ENCODE assay signal across 8 cellular contexts in the genomic region with DNA sequence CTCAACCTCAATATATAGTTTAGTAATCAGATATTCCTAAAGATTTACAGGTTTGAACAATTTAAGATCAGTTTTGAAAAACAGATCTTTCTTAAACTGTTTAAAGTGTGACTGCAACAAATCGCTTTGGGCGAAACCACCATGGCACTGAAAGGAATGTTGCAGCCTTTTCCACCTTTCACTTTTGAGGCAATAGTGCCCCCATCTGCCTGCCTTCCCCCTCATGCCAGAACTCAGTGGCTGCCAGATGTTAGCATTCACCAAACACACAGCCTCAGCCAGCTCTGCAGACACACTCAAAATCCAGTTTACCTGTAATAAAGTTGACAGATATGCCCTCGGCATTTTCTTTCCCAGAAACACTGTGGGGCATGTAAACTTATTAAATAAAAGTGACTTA. TPM values are rescaled to one million over a fixed set of nuclear protein-coding genes. Genes with fewer than 3 reads are reported as not detected.
DNase-seq lines count a peak whose midpoint lies in the region; ATAC-seq and TF ChIP-seq lines count a peak whose summit lies in the region.

No MANE protein-coding gene starts in this region.

- no peak for ATAC-seq in RWPE2 (ENCODE audit: low read depth)
- ATAC-seq in thoracic aorta (ENCODE audit: insufficient number of reproducible peaks, low FRiP score, low read depth): no peak

- H3K27me3 ChIP-seq in RWPE2 (ENCODE audit: insufficient read depth, poor library complexity, severe bottlenecking) (no peaks in the 10 kb centered on the region), thoracic aorta (replicated peaks; ENCODE audit: insufficient read depth) (no peaks in the 10 kb centered on the region)

- TF ChIP-seq CTCF in RWPE2 (IDR thresholded peaks at IDR 0.05; ENCODE audit: poor library complexity, severe bottlenecking) (peak; percentile 74), thoracic aorta (IDR thresholded peaks at IDR 0.05) (peak; percentile 30)

- DNase-seq in stimulated activated naive CD4-positive, alpha-beta T cell (lab: John Stamatoyannopoulos, UW): peak in 4 of 6 experiments; percentile 8 to 27 (median 21)
- no peak for DNase-seq in stimulated activated naive CD4-positive, alpha-beta T cell treated with Interleukin-2 at 50 U/mL for 16 hours (lab: John Stamatoyannopoulos, UW)
- DNase-seq in RWPE2 (ENCODE audit: low spot score) (no peak), head of caudate nucleus (peak in 39 of 42 donors; percentile 37 to 86 (median 62)), thoracic aorta (ENCODE audit: low spot score) (no peak), amniotic stem cell (lab: John Stamatoyannopoulos, UW) (no peak), NCI-H2081 (lab: John Stamatoyannopoulos, UW) (no peak), cerebellum (ENCODE audit: low spot score) (no peak)

- H3K9me3 ChIP-seq in RWPE2 (ENCODE audit: severe bottlenecking) (no peaks in the 10 kb centered on the region), thoracic aorta (no peaks in the 10 kb centered on the region)

- no peaks in the 10 kb centered on the region for H3K4me1 ChIP-seq in RWPE2 (ENCODE audit: insufficient read depth, poor library complexity, severe bottlenecking)
- H3K4me1 ChIP-seq in thoracic aorta (ENCODE audit: control insufficient read depth in 1 of 2, low read depth in 2 of 2): peaks cover 8 to 20% of the 10 kb centered on the region in 2 donors

- H3K27ac ChIP-seq in RWPE2 (ENCODE audit: poor library complexity, severe bottlenecking): no peak overlapping the region
- no peak overlapping the region for H3K27ac ChIP-seq in thoracic aorta

- intact Hi-C loops in head of caudate nucleus (cut with DNase I): loop anchor here (10.0 kb wide), 3 partner anchors 165 to 475 kb away; partner anchors contain the start of genes LRRC28 and MEF2A

- H3K4me3 ChIP-seq in RWPE2 (ENCODE audit: severe bottlenecking) (no peak overlapping the region), thoracic aorta (no peak overlapping the region)

- H3K36me3 ChIP-seq in RWPE2 (ENCODE audit: low read depth): peaks cover 14% of the 10 kb centered on the region
- H3K36me3 ChIP-seq in thoracic aorta: no peaks in the 10 kb centered on the region

RNA-seq across cellular contexts. Expression of gene LYSMD4, which starts 3.3 kb away (rescaled TPM):
- total RNA-seq in thoracic aorta (1 to 10 TPM; 6.8 to 9.7 TPM), cerebellum (16.7 TPM)

Comparison
In these comparisons a context has a peak if more than half of its experiments do, and no peak if none do; other contexts are left out.
1. DNase-seq: peak in stimulated activated naive CD4-positive, alpha-beta T cell (4 of 6) and head of caudate nucleus (39 of 42); none in stimulated activated naive CD4-positive, alpha-beta T cell treated with Interleukin-2 at 50 U/mL for 16 hours (single experiment), RWPE2 (single experiment), thoracic aorta (single experiment), amniotic stem cell (single experiment), NCI-H2081 (0 of 2) and cerebellum (single experiment).